Comparison of ENCODE assay signal across 10 cellular contexts in the genomic region with DNA sequence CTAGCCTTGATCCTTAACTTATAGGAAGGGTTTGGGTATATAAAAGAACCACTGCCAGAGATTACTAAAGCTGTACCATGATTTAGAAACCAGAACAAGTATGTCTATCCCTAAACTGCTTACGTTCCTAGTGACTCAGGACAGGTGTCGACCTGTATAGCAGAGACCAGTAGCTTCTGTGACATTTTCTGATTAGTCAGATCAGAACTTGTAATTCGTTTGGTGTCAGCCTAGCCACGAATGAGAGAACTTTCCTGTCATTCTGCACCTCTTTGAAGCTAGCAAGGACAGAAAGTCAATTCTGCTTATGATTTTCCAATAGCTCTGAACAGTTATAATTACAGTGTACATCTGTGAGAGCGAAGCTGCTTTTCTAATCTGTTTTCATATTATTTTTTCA. TPM values are rescaled to one million over a fixed set of nuclear protein-coding genes. Genes with fewer than 3 reads are reported as not detected.
A peak's percentile ranks its signal among the peaks of the same experiment; 100 is the strongest.
DNase-seq lines count a peak whose midpoint lies in the region; ATAC-seq and TF ChIP-seq lines count a peak whose summit lies in the region.
"Had no signal": no experiment of that assay in that cellular context is flagged by ENCODE, and none has a peak within 500 bp of the region (broad histone marks: within the 10 kb centered on the region; RNA-seq: fewer than 3 reads in every experiment).

No MANE protein-coding gene starts in this region.

- DNase-seq in GM06990 (ENCODE audit: extremely low read depth, insufficient read length): peak; percentile 63
- DNase-seq in activated naive CD8-positive, alpha-beta T cell treated with anti-CD3 and anti-CD28 coated beads, Interleukin-2, amount 10 ng/mL, durations not matched to agents 7 days and 5 days: no peak
- DNase-seq in effector CD8-positive, alpha-beta T cell (lab: John Stamatoyannopoulos, UW): no peak
- DNase-seq in KBM-7: no peak
- DNase-seq in smooth muscle cell (lab: John Stamatoyannopoulos, UW; ENCODE audit: unreplicated experiment): no peak
- DNase-seq in HAP-1 (ENCODE audit: low spot score in 2 of 2): no peak
- DNase-seq: DMS 273 treated with DMSO at 0.1 percent for 48 hours had no signal

- peaks cover 9% of the 10 kb centered on the region for H3K4me1 Mint-ChIP-seq in activated naive CD8-positive, alpha-beta T cell treated with anti-CD3 and anti-CD28 coated beads, Interleukin-2, amount 10 ng/mL, durations not matched to agents 7 days and 5 days

- H3K36me3 Mint-ChIP-seq in activated naive CD8-positive, alpha-beta T cell treated with anti-CD3 and anti-CD28 coated beads, Interleukin-2, amount 10 ng/mL, durations not matched to agents 7 days and 5 days: no peaks in the 10 kb centered on the region

- H4K20me1 ChIP-seq in smooth muscle cell (ENCODE audit: low read depth): no peaks in the 10 kb centered on the region

- POLR2A ChIA-PET in activated naive CD8-positive, alpha-beta T cell treated with anti-CD3 and anti-CD28 coated beads, Interleukin-2, amount 10 ng/mL, durations not matched to agents 7 days and 5 days (lab: Charles Lee): no interaction called here

- H3K4me1 ChIP-seq in smooth muscle cell (ENCODE audit: low read depth) (no peaks in the 10 kb centered on the region), HAP-1 (no peaks in the 10 kb centered on the region)

- no peaks in the 10 kb centered on the region for H3K9me3 ChIP-seq in smooth muscle cell (replicated peaks; ENCODE audit: low read depth)
- H3K9me3 ChIP-seq in HAP-1: no peaks in the 10 kb centered on the region
- H3K9me3 ChIP-seq: body of pancreas had no signal

- H3K4me3 ChIP-seq in GM06990 (replicated peaks; ENCODE audit: low read depth, low read length): peak overlapping the region; percentile 27; the same call in 1 of the 2 replicates
- no peak overlapping the region for H3K4me3 ChIP-seq in smooth muscle cell
- H3K4me3 ChIP-seq in HAP-1: no peak overlapping the region
- H3K4me3 ChIP-seq: body of pancreas had no signal

- no peak overlapping the region for H3K27ac Mint-ChIP-seq in activated naive CD8-positive, alpha-beta T cell treated with anti-CD3 and anti-CD28 coated beads, Interleukin-2, amount 10 ng/mL, durations not matched to agents 7 days and 5 days

- no peak for TF ChIP-seq CTCF in GM06990 (IDR thresholded peaks at IDR 0.05; ENCODE audit: insufficient read depth, low read length, poor library complexity, severe bottlenecking)
- TF ChIP-seq CTCF in smooth muscle cell (IDR thresholded peaks at IDR 0.05; ENCODE audit: borderline replicate concordance, insufficient read depth, poor library complexity, severe bottlenecking): no peak

- H3K27me3 Mint-ChIP-seq in activated naive CD8-positive, alpha-beta T cell treated with anti-CD3 and anti-CD28 coated beads, Interleukin-2, amount 10 ng/mL, durations not matched to agents 7 days and 5 days: peaks cover 2% of the 10 kb centered on the region

- no peak overlapping the region for H3K4me3 Mint-ChIP-seq in activated naive CD8-positive, alpha-beta T cell treated with anti-CD3 and anti-CD28 coated beads, Interleukin-2, amount 10 ng/mL, durations not matched to agents 7 days and 5 days

- no peaks in the 10 kb centered on the region for H3K79me2 ChIP-seq in smooth muscle cell (ENCODE audit: low read depth)

- H3K36me3 ChIP-seq in GM06990 (ENCODE audit: control insufficient read depth, insufficient read depth, low read length): no peaks in the 10 kb centered on the region
- no peaks in the 10 kb centered on the region for H3K36me3 ChIP-seq in smooth muscle cell (ENCODE audit: low read depth)
- no peaks in the 10 kb centered on the region for H3K36me3 ChIP-seq in HAP-1 (replicated peaks)

- in situ Hi-C loops in KBM-7 (cut with MboI; ENCODE audit: low pct_unique_long_range_greater_than_20kb, low sequenced_read_pairs): no loop called here
- in situ Hi-C loops in HAP-1 (cut with MboI; ENCODE audit: low sequenced_read_pairs): no loop called here

- no peaks in the 10 kb centered on the region for H3K27me3 ChIP-seq in GM06990 (replicated peaks; ENCODE audit: control insufficient read depth, insufficient read depth, low read length)
- H3K27me3 ChIP-seq in smooth muscle cell (ENCODE audit: low read depth): no peaks in the 10 kb centered on the region
- 0 out of 2 replicates have a peak, but pooled peaks cover 3% of the 10 kb centered on the region for H3K27me3 ChIP-seq in HAP-1 (ENCODE audit: low read depth)
- H3K27me3 ChIP-seq: body of pancreas had no signal

- no peak overlapping the region for H3K4me2 ChIP-seq in smooth muscle cell

- H3F3A ChIP-seq in smooth muscle cell (ENCODE audit: low read depth): no peaks in the 10 kb centered on the region

- H2AFZ ChIP-seq in smooth muscle cell (ENCODE audit: low read depth): no peak overlapping the region

- H3K9me3 Mint-ChIP-seq in activated naive CD8-positive, alpha-beta T cell treated with anti-CD3 and anti-CD28 coated beads, Interleukin-2, amount 10 ng/mL, durations not matched to agents 7 days and 5 days: no peaks in the 10 kb centered on the region

- peak; percentile 80 for ATAC-seq in GM19043 (IDR thresholded peaks at IDR 0.05; ENCODE audit: low read depth, unreplicated experiment)
- ATAC-seq in HG02970 (IDR thresholded peaks at IDR 0.05; ENCODE audit: low FRiP score, unreplicated experiment): peak; percentile 65
- ATAC-seq in activated naive CD8-positive, alpha-beta T cell treated with anti-CD3 and anti-CD28 coated beads, Interleukin-2, amount 10 ng/mL, durations not matched to agents 7 days and 5 days (ENCODE audit: low read depth): peak; percentile 58

- WGBS in smooth muscle cell (ENCODE audit: low lambda C conversion rate): 88% methylated on average over 5 of the region's 5 CpGs

- H3K27ac ChIP-seq in smooth muscle cell (ENCODE audit: low read depth): no peak overlapping the region

- H3K9ac ChIP-seq in smooth muscle cell (ENCODE audit: low read depth): no peak overlapping the region

RNA-seq across cellular contexts. Expression of gene PRKACG, which starts 39.5 kb away (rescaled TPM):
- not detected for total RNA-seq in activated naive CD8-positive, alpha-beta T cell treated with anti-CD3 and anti-CD28 coated beads, Interleukin-2, amount 10 ng/mL, durations not matched to agents 7 days and 5 days
- total RNA-seq in smooth muscle cell: not detected in 2 replicates
- not detected in 2 replicates for polyA plus RNA-seq in smooth muscle cell
- total RNA-seq: body of pancreas had no signal
